Comparison of ENCODE assay signal across 8 cellular contexts in genomic region chr2:86337235-86338099, GRCh38. TPM values are rescaled to one million over a fixed set of nuclear protein-coding genes. Genes with fewer than 3 reads are reported as not detected.
DNase-seq lines count a peak whose midpoint lies in the region; FAIRE-seq and TF ChIP-seq lines count a peak whose summit lies in the region.

Gene REEP1 (minus strand): TSS chr2:86337626. CDS start chr2:86337510, 116 bp downstream.

- H4K20me1 ChIP-seq in BLaER1 treated with 17β-estradiol and CSF1 and Interleukin-3, amounts not matched to agents 10 nM and 100 nM, result peaks cover 0 to 21% (median 6%) of the 10 kb centered on the region in 11 experiments; a peak in 13 of 22 replicates
- H4K20me1 ChIP-seq in endothelial cell of umbilical vein (replicated peaks; ENCODE audit: control insufficient read depth, extremely low read depth, insufficient read depth, low read length), result no peaks in the 10 kb centered on the region

- no peak for FAIRE-seq in endothelial cell of umbilical vein (lab: Jason Lieb, UNC)

- peak within 1 kb of the TSS in 6 of 11 experiments; percentile 24 to 51 (median 40); a peak in 7 of 22 replicates for H3K9ac ChIP-seq in BLaER1 treated with 17β-estradiol and CSF1 and Interleukin-3, amounts not matched to agents 10 nM and 100 nM
- no peak within 1 kb of the TSS for H3K9ac ChIP-seq in endothelial cell of umbilical vein (replicated peaks; ENCODE audit: extremely low read depth, insufficient read depth, low read length)
- peak within 1 kb of the TSS; percentile 43 for H3K9ac ChIP-seq in muscle layer of colon (ENCODE audit: low read length)

- TF ChIP-seq POLR2A in endothelial cell of umbilical vein (IDR thresholded peaks at IDR 0.05; ENCODE audit: low read depth, low read length), result no peak

- BruUV-seq in endothelial cell of umbilical vein (replicated peaks; lab: Mats Ljungman, UMichigan), result no TSS peak

- peak within 1 kb of the TSS; percentile 81 to 97 (median 89) for H3K4me2 ChIP-seq in BLaER1 treated with 17β-estradiol and CSF1 and Interleukin-3, amounts not matched to agents 10 nM and 100 nM
- H3K4me2 ChIP-seq in endothelial cell of umbilical vein (ENCODE audit: insufficient read depth, low read length), result peak within 1 kb of the TSS; percentile 32

- POLR2A ChIA-PET in endothelial cell of umbilical vein (lab: Charles Lee), result interaction anchor here (0.6 kb wide), 1 partner anchor 198 kb away, joined by 5 read pairs; no protein-coding TSS in a partner anchor

- H3K27ac ChIP-seq in BLaER1 treated with 17β-estradiol and CSF1 and Interleukin-3, amounts not matched to agents 10 nM and 100 nM, result no peak within 1 kb of the TSS
- H3K27ac ChIP-seq in VCaP, result peak within 1 kb of the TSS; percentile 48
- H3K27ac ChIP-seq in endothelial cell of umbilical vein (ENCODE audit: insufficient read depth, low read depth, low read length), result no peak within 1 kb of the TSS
- peak within 1 kb of the TSS; percentile 84 for H3K27ac ChIP-seq in muscle layer of colon (ENCODE audit: low read depth, low read length)

- no peak for TF ChIP-seq CTCF in VCaP (conservative IDR thresholded peaks at IDR 0.05)
- no peak for TF ChIP-seq CTCF in endothelial cell of umbilical vein (IDR thresholded peaks at IDR 0.05; ENCODE audit: extremely low read depth in 1 of 2, insufficient read depth in 1 of 2, low read depth in 1 of 2, low read length in 2 of 2)

- no peaks in the 10 kb centered on the region for H3K36me3 ChIP-seq in BLaER1 treated with 17β-estradiol and CSF1 and Interleukin-3, amounts not matched to agents 10 nM and 100 nM
- H3K36me3 ChIP-seq in H7 (replicated peaks; ENCODE audit: control insufficient read depth, insufficient read depth, low read length), result no peaks in the 10 kb centered on the region
- no peaks in the 10 kb centered on the region for H3K36me3 ChIP-seq in endothelial cell of umbilical vein (ENCODE audit: control insufficient read depth in 2 of 2, extremely low read depth in 1 of 2, insufficient read depth in 2 of 2, low read length in 2 of 2)
- no peaks in the 10 kb centered on the region for H3K36me3 ChIP-seq in muscle layer of colon (ENCODE audit: insufficient read depth, low read length)

- CTCF ChIA-PET in endothelial cell of umbilical vein (lab: Charles Lee), result interaction anchor here (1.3 kb wide), 1 partner anchor 117 kb away, joined by 4 read pairs; no protein-coding TSS in a partner anchor

- H3K79me2 ChIP-seq in endothelial cell of umbilical vein (ENCODE audit: control insufficient read depth, insufficient read depth, low read length), result no peaks in the 10 kb centered on the region

- H3K9me1 ChIP-seq in endothelial cell of umbilical vein (replicated peaks; ENCODE audit: control insufficient read depth, extremely low read depth, insufficient read depth, low read length), result no peaks in the 10 kb centered on the region

- peaks cover 62 to 77% (median 69%) of the 10 kb centered on the region in 11 experiments for H3K27me3 ChIP-seq in BLaER1 treated with 17β-estradiol and CSF1 and Interleukin-3, amounts not matched to agents 10 nM and 100 nM
- H3K27me3 ChIP-seq in H7 (ENCODE audit: control insufficient read depth, insufficient read depth, low read length), result peaks cover 49% of the 10 kb centered on the region
- peaks cover 48 to 59% of the 10 kb centered on the region in 2 experiments for H3K27me3 ChIP-seq in endothelial cell of umbilical vein (ENCODE audit: control insufficient read depth in 2 of 2, insufficient read depth in 2 of 2, low read length in 2 of 2)
- H3K27me3 ChIP-seq in muscle layer of colon (ENCODE audit: control insufficient read depth in 1 of 2, insufficient read depth in 2 of 2, low read length in 2 of 2), result peaks cover 0 to 10% of the 10 kb centered on the region in 2 donors

- dilution Hi-C loops in endothelial cell of umbilical vein (cut with MboI; ENCODE audit: extremely low pct_ligation_motif_present, low sequenced_read_pairs), result no loop called here

- H3K9me3 ChIP-seq in BLaER1 treated with 17β-estradiol and CSF1 and Interleukin-3, amounts not matched to agents 10 nM and 100 nM (replicated peaks in 1 of 11), result peaks cover 20 to 38% (median 25%) of the 10 kb centered on the region in 11 experiments
- H3K9me3 ChIP-seq in endothelial cell of umbilical vein (replicated peaks; ENCODE audit: control insufficient read depth, insufficient read depth, low read length), result no peaks in the 10 kb centered on the region
- no peaks in the 10 kb centered on the region for H3K9me3 ChIP-seq in muscle layer of colon (ENCODE audit: low read length)

- peak; percentile 89 for DNase-seq in H7
- DNase-seq in endothelial cell of umbilical vein (ENCODE audit: low read depth, low spot score), result no peak
- no peak for DNase-seq in ureter (ENCODE audit: low spot score)
- DNase-seq in KG1 (lab: John Stamatoyannopoulos, UW), result no peak
- no peak for DNase-seq in cerebellar nuclear complex (lab: John Stamatoyannopoulos, UW)

- peaks cover 10 to 39% (median 34%) of the 10 kb centered on the region in 10 experiments; a peak in 18 of 20 replicates for H3K4me1 ChIP-seq in BLaER1 treated with 17β-estradiol and CSF1 and Interleukin-3, amounts not matched to agents 10 nM and 100 nM
- peaks cover 2% of the 10 kb centered on the region for H3K4me1 ChIP-seq in endothelial cell of umbilical vein (ENCODE audit: control insufficient read depth, extremely low read depth, insufficient read depth, low read length)
- H3K4me1 ChIP-seq in muscle layer of colon (ENCODE audit: insufficient read depth, low read length), result peaks cover 26% of the 10 kb centered on the region

- intact Hi-C loops in endothelial cell of umbilical vein (cut with micrococcal nuclease), result no loop called here

- H3K4me3 ChIP-seq in BLaER1 treated with 17β-estradiol and CSF1 and Interleukin-3, amounts not matched to agents 10 nM and 100 nM, result peak within 1 kb of the TSS; percentile 51 to 71 (median 60)
- H3K4me3 ChIP-seq in H7 (ENCODE audit: insufficient read depth, low read depth, low read length) (peak within 1 kb of the TSS; percentile 43), endothelial cell of umbilical vein (replicated peaks in 1 of 3; ENCODE audit: insufficient read depth in 1 of 3, low read depth in 1 of 3, low read length in 3 of 3) (peak within 1 kb of the TSS in 2 of 3 experiments; percentile 21 to 29), muscle layer of colon (ENCODE audit: low read depth in 1 of 2, low read length in 2 of 2) (peak within 1 kb of the TSS; percentile 51 to 76)

- peak within 1 kb of the TSS; percentile 32 for H2AFZ ChIP-seq in endothelial cell of umbilical vein (ENCODE audit: low read depth, low read length)

TF ChIP-seq in endothelial cell of umbilical vein, 7 proteins besides CTCF, POLR2A, EP300 and RAD21:
- TF ChIP-seq FOS (IDR thresholded peaks at IDR 0.05; ENCODE audit: borderline replicate concordance, insufficient read depth, low read length) (no peak), JUN (IDR thresholded peaks at IDR 0.05; ENCODE audit: borderline replicate concordance, insufficient read depth, insufficient read length, low read depth) (no peak), POLR2AphosphoS5 (IDR thresholded peaks at IDR 0.05; ENCODE audit: insufficient read depth, low read depth, low read length) (no peak), MYC (IDR thresholded peaks at IDR 0.05; ENCODE audit: low read depth, low read length) (no peak), GATA2 (IDR thresholded peaks at IDR 0.05; ENCODE audit: insufficient read depth, insufficient read length, low read depth, low read length) (no peak), EZH2 (IDR thresholded peaks at IDR 0.05; ENCODE audit: borderline replicate concordance, low read depth, low read length, severe bottlenecking) (peak; percentile 68)
- TF ChIP-seq, protein P1, sequence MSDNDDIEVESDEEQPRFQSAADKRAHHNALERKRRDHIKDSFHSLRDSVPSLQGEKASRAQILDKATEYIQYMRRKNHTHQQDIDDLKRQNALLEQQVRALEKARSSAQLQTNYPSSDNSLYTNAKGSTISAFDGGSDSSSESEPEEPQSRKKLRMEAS (IDR thresholded peaks at IDR 0.05; ENCODE audit: insufficient read depth, insufficient read length), result no peak

RNA-seq across cellular contexts. Expression of gene REEP1, which starts in this region (rescaled TPM):
- 0.48 and 0.59 TPM in 2 replicates for total RNA-seq in H7 (2014; rRNA removed; shearing (Covaris generic))
- 0.21 and 0.53 TPM in 2 replicates for total RNA-seq in endothelial cell of umbilical vein
- polyA plus RNA-seq in endothelial cell of umbilical vein, result 0.11 and 0.24 TPM in 2 replicates
- polyA plus RNA-seq in endothelial cell of umbilical vein (2011; cell fraction: cytosol; rRNA removed), result 0.22 and 0.34 TPM in 2 replicates
- 0.12 and 0.15 TPM in 2 replicates for polyA plus RNA-seq in endothelial cell of umbilical vein (2011; cell fraction: nucleus; rRNA removed)
- 0.20 and 0.52 TPM in 2 replicates for polyA plus RNA-seq in endothelial cell of umbilical vein (2012)
- 0.17 and 0.90 TPM in 2 replicates for polyA minus RNA-seq in endothelial cell of umbilical vein
- 6.5 TPM for polyA minus RNA-seq in endothelial cell of umbilical vein (2011; cell fraction: cytosol; rRNA and poly(A)+ RNA removed)
- polyA minus RNA-seq in endothelial cell of umbilical vein (2011; cell fraction: nucleus; rRNA and poly(A)+ RNA removed), result 0.24 TPM in 1 of 2 replicates, not detected in the other
- total RNA-seq in ureter, result 15.5 TPM

Comparison
In these comparisons a context has a peak if more than half of its experiments do, and no peak if none do; other contexts are left out.
1. RNA of gene REEP1 (total RNA-seq): 15.5 TPM in ureter (single experiment); 0.21 to 0.53 TPM in endothelial cell of umbilical vein and 0.48 to 0.59 TPM in H7; every median in the first group is over 10 times any median in the second.
2. Peak in DNase-seq and H3K4me3 ChIP-seq in H7; RNA of the gene not detected or under 1 TPM.
3. H3K27ac ChIP-seq: peak in VCaP (single experiment) and muscle layer of colon (single experiment); none in BLaER1 treated with 17β-estradiol and CSF1 and Interleukin-3, amounts not matched to agents 10 nM and 100 nM (0 of 11) and endothelial cell of umbilical vein (single experiment).
4. Peak in every context shown above with its lines, with median percentiles within 50 percentile points of each other: H3K4me3 ChIP-seq.